8 cellular contexts compared by ENCODE assay signal in genomic region chr9:118583414-118583813, GRCh38.
"Had no signal": no experiment of that assay in that cellular context is flagged by ENCODE, and none has a peak within 500 bp of the region (broad histone marks: within the 10 kb centered on the region; RNA-seq: fewer than 3 reads in every experiment).

No MANE protein-coding gene starts in this region.

- H3K9ac ChIP-seq: KMS-11 had no signal

- FAIRE-seq: HTR-8/SVneo had no signal

- H3K4me2 ChIP-seq: KMS-11 had no signal

- H3K27ac ChIP-seq: HL-60, KMS-11 had no signal

- DNase-seq: IMR-90, Karpas-422, Kasumi-1, KBM-7, KG1 had no signal
